Comparison of ENCODE assay signal across 27 cellular contexts in genomic region chr1:159436469-159436868, GRCh38. TPM values are rescaled to one million over a fixed set of nuclear protein-coding genes. Genes with fewer than 3 reads are reported as not detected.
"Had no signal": no experiment of that assay in that cellular context is flagged by ENCODE, and none has a peak within 500 bp of the region (broad histone marks: within the 10 kb centered on the region; RNA-seq: fewer than 3 reads in every experiment).

No MANE protein-coding gene starts in this region.

- H3K4me3 Mint-ChIP-seq: activated naive CD8-positive, alpha-beta T cell; immature natural killer cell; memory B cell; naive thymus-derived CD4-positive, alpha-beta T cell; neural progenitor cell; stimulated activated naive CD8-positive, alpha-beta T cell treated with anti-CD3 and anti-CD28 coated beads, Interleukin-15, Interleukin-2, amounts not matched to agents 100 ng/mL and 50 ng/mL, for 24 hours had no signal

- H3K9me3 Mint-ChIP-seq: memory B cell; neural progenitor cell; stimulated activated naive CD8-positive, alpha-beta T cell treated with anti-CD3 and anti-CD28 coated beads, Interleukin-15, Interleukin-2, amounts not matched to agents 100 ng/mL and 50 ng/mL, for 24 hours had no signal

- H3K4me1 Mint-ChIP-seq: immature natural killer cell, neural progenitor cell had no signal

- H3K36me3 Mint-ChIP-seq: activated naive CD8-positive, alpha-beta T cell; immature natural killer cell; memory B cell; naive thymus-derived CD4-positive, alpha-beta T cell; neural progenitor cell had no signal

- DNase-seq: activated CD4-positive, alpha-beta T cell treated with anti-CD3 and anti-CD28 coated beads, Interleukin-2, amount 50 U/mL, for 4 hours; cerebellar nuclear complex; cortex of kidney; effector CD4-positive, alpha-beta T cell; gastrocnemius medialis; heart left ventricle; immature natural killer cell; kidney glomerular epithelial cell; left ventricle myocardium superior; mucosa of descending colon; naive thymus-derived CD4-positive, alpha-beta T cell; right cardiac atrium; stimulated activated CD4-positive, alpha-beta T cell treated with anti-CD3 and anti-CD28 coated beads, Interleukin-2, amount 100 ng/mL, for 24 hours; T1000; trophoblast cell; WERI-Rb-1 had no signal

- ATAC-seq: esophagus mucosa; gastrocnemius medialis; left ventricle myocardium superior; mucosa of descending colon; naive thymus-derived CD4-positive, alpha-beta T cell; right cardiac atrium had no signal

- H3K27ac Mint-ChIP-seq: activated naive CD8-positive, alpha-beta T cell; immature natural killer cell; memory B cell; naive thymus-derived CD4-positive, alpha-beta T cell; neural progenitor cell; stimulated activated naive CD8-positive, alpha-beta T cell treated with anti-CD3 and anti-CD28 coated beads, Interleukin-15, Interleukin-2, amounts not matched to agents 100 ng/mL and 50 ng/mL, for 24 hours had no signal

RNA-seq across cellular contexts. Expression of gene OR10J1, which starts 3.1 kb away (rescaled TPM):
- total RNA-seq: activated CD8-positive, alpha-beta memory T cell treated with anti-CD3 and anti-CD28 coated beads for 36 hours; bronchial epithelial cell; esophagus mucosa; gastrocnemius medialis; heart left ventricle; left ventricle myocardium superior; mucosa of descending colon; naive thymus-derived CD4-positive, alpha-beta T cell; osteoblast; prostate gland; right cardiac atrium; skeletal muscle tissue; temporal lobe had no signal

RNA-seq across cellular contexts. Expression of gene OR10J4, which starts 4.5 kb away (rescaled TPM):
- total RNA-seq: activated CD8-positive, alpha-beta memory T cell treated with anti-CD3 and anti-CD28 coated beads for 36 hours; bronchial epithelial cell; esophagus mucosa; gastrocnemius medialis; heart left ventricle; left ventricle myocardium superior; mucosa of descending colon; naive thymus-derived CD4-positive, alpha-beta T cell; osteoblast; prostate gland; right cardiac atrium; skeletal muscle tissue; temporal lobe had no signal
